ENCODE assay signal across 3 cellular contexts in genomic region chr5:24918676-24919075, GRCh38.
"Had no signal": no experiment of that assay in that cellular context is flagged by ENCODE, and none has a peak within 500 bp of the region (broad histone marks: within the 10 kb centered on the region; RNA-seq: fewer than 3 reads in every experiment).

No MANE protein-coding gene starts in this region.

- H3K4me3 ChIP-seq: GM12878 had no signal

- DNase-seq: GDM1, GF-D8 had no signal

- ATAC-seq: GM12878 had no signal
